19 cellular contexts compared by ENCODE assay signal in the genomic region with DNA sequence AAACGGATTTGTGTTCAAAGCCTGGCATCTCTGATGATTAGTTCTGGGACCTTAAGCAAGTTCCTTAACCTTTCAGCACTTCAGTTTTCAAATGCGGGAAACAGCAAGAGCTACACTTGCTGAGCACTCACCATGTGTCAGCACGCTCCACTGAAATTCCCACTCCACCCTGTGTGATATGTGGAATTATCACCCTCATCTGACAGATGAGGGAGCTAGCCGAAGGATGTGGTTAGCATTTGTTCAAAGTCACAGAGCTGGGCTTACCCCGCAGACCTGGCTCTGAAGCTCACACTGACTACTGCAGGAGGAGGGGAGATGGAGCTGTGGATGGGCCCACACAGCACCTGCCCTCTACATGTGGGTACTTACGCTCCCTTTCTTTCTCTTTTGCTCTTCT. TPM values are rescaled to one million over a fixed set of nuclear protein-coding genes. Genes with fewer than 3 reads are reported as not detected.
DNase-seq lines count a peak whose midpoint lies in the region; ATAC-seq and TF ChIP-seq lines count a peak whose summit lies in the region.
"Had no signal": no experiment of that assay in that cellular context is flagged by ENCODE, and none has a peak within 500 bp of the region (broad histone marks: within the 10 kb centered on the region; RNA-seq: fewer than 3 reads in every experiment).

No MANE protein-coding gene starts in this region.

- no peak for TF ChIP-seq CTCF in DND-41 (IDR thresholded peaks at IDR 0.05; ENCODE audit: borderline replicate concordance, extremely low read depth, low read length, poor library complexity, severe bottlenecking)
- TF ChIP-seq CTCF in natural killer cell (IDR thresholded peaks at IDR 0.05): no peak
- TF ChIP-seq CTCF in dorsolateral prefrontal cortex (IDR thresholded peaks at IDR 0.05 in 54 of 56, conservative IDR thresholded peaks at IDR 0.05 in 2 of 56; ENCODE audit: low read depth in 1 of 56, partially characterized antibody in 56 of 56): no peak
- TF ChIP-seq CTCF in foreskin keratinocyte (conservative IDR thresholded peaks at IDR 0.05): no peak

- peaks cover 91% of the 10 kb centered on the region for H3K4me1 Mint-ChIP-seq in activated naive CD4-positive, alpha-beta T cell treated with anti-CD3 and anti-CD28 coated beads for 36 hours (ENCODE audit: low read depth)
- H3K4me1 Mint-ChIP-seq in natural killer cell: peaks cover 83 to 84% of the 10 kb centered on the region in 2 donors

- no peak overlapping the region for H3K9ac ChIP-seq in DND-41 (ENCODE audit: low read depth, low read length)

- H3K9me3 Mint-ChIP-seq in activated naive CD4-positive, alpha-beta T cell treated with anti-CD3 and anti-CD28 coated beads for 36 hours: no peaks in the 10 kb centered on the region
- H3K9me3 Mint-ChIP-seq in natural killer cell: no peaks in the 10 kb centered on the region

- intact Hi-C loops in activated naive CD4-positive, alpha-beta T cell treated with anti-CD3 and anti-CD28 coated beads for 36 hours (cut with micrococcal nuclease): loop anchor here (5.0 kb wide), 2 partner anchors 284 to 354 kb away; partner anchors contain the start of gene SLC35D1
- intact Hi-C loops in natural killer cell (cut with micrococcal nuclease) (loop anchor here (5.0 to 10.0 kb wide), 3 partner anchors 164 to 412 kb away; partner anchors contain the start of genes DNAI4, GADD45A and MIER1), dorsolateral prefrontal cortex (cut with DNase I) (no loop called here)

- H2AFZ ChIP-seq in DND-41 (ENCODE audit: low read depth, low read length): no peak overlapping the region

- peaks cover 2% of the 10 kb centered on the region for H3K27me3 ChIP-seq in DND-41 (ENCODE audit: insufficient read depth, low read length, poor library complexity)
- no peaks in the 10 kb centered on the region for H3K27me3 ChIP-seq in dorsolateral prefrontal cortex
- no peaks in the 10 kb centered on the region for H3K27me3 ChIP-seq in foreskin keratinocyte
- no peaks in the 10 kb centered on the region for H3K27me3 ChIP-seq in HAP-1 (ENCODE audit: low read depth)
- H3K27me3 ChIP-seq: colonic mucosa had no signal

- H3K4me1 ChIP-seq in DND-41 (ENCODE audit: insufficient read depth, low read length): no peaks in the 10 kb centered on the region
- H3K4me1 ChIP-seq in foreskin keratinocyte: peaks cover 44% of the 10 kb centered on the region
- H3K4me1 ChIP-seq in HAP-1: peaks cover 9% of the 10 kb centered on the region
- H3K4me1 ChIP-seq: colonic mucosa had no signal

- no peaks in the 10 kb centered on the region for H3K27me3 Mint-ChIP-seq in activated naive CD4-positive, alpha-beta T cell treated with anti-CD3 and anti-CD28 coated beads for 36 hours (ENCODE audit: low read depth)
- no peaks in the 10 kb centered on the region for H3K27me3 Mint-ChIP-seq in natural killer cell (ENCODE audit: low read depth in 2 of 2)

- no peak overlapping the region for H3K27ac ChIP-seq in DND-41 (ENCODE audit: low read length)
- H3K27ac ChIP-seq in dorsolateral prefrontal cortex: no peak overlapping the region
- no peak overlapping the region for H3K27ac ChIP-seq in foreskin keratinocyte
- H3K27ac ChIP-seq: colonic mucosa, thoracic aorta had no signal

- H3K4me3 Mint-ChIP-seq in activated naive CD4-positive, alpha-beta T cell treated with anti-CD3 and anti-CD28 coated beads for 36 hours: peak overlapping the region; percentile 47
- peak overlapping the region; percentile 76 for H3K4me3 Mint-ChIP-seq in natural killer cell

- no peak overlapping the region for H3K4me2 ChIP-seq in DND-41 (ENCODE audit: insufficient read depth, low read length)

- CTCF ChIA-PET in activated naive CD4-positive, alpha-beta T cell treated with anti-CD3 and anti-CD28 coated beads for 36 hours (lab: Charles Lee): interaction anchor here (1.0 to 1.5 kb wide), 4 partner anchors 9 to 192 kb away, joined by 3 to 6 read pairs (median 5); no protein-coding TSS in a partner anchor

- peak; percentile 52 for DNase-seq in DND-41
- DNase-seq in T-helper 1 cell: peak in 3 of 5 donors; percentile 2 to 76 (median 6)
- DNase-seq in activated naive CD4-positive, alpha-beta T cell treated with anti-CD3 and anti-CD28 coated beads for 36 hours: peak; percentile 77
- peak; percentile 36 for DNase-seq in natural killer cell
- no peak for DNase-seq in dorsolateral prefrontal cortex
- DNase-seq in foreskin keratinocyte: no peak
- DNase-seq in HAP-1 (ENCODE audit: low spot score in 2 of 2): no peak
- DNase-seq: amniotic stem cell, C1 segment of cervical spinal cord, colonic mucosa, EL, erythroblast, Kasumi-1, midbrain, NCI-H1694, NCI-H524 treated with DMSO at 0.1 percent for 48 hours had no signal

- H3K9me3 ChIP-seq in DND-41 (ENCODE audit: insufficient read depth, low read length, severe bottlenecking) (no peaks in the 10 kb centered on the region), HAP-1 (no peaks in the 10 kb centered on the region)
- H3K9me3 ChIP-seq: colonic mucosa, thoracic aorta had no signal

- no peaks in the 10 kb centered on the region for H3K36me3 ChIP-seq in DND-41 (ENCODE audit: insufficient read depth, low read length)
- no peaks in the 10 kb centered on the region for H3K36me3 ChIP-seq in HAP-1 (replicated peaks)
- H3K36me3 ChIP-seq: colonic mucosa, thoracic aorta had no signal

- H3K79me2 ChIP-seq in DND-41 (ENCODE audit: insufficient read depth, low read length): no peaks in the 10 kb centered on the region

- H4K20me1 ChIP-seq in DND-41 (ENCODE audit: insufficient read depth, low read length): no peaks in the 10 kb centered on the region

- peak overlapping the region; percentile 97 for H3K27ac Mint-ChIP-seq in activated naive CD4-positive, alpha-beta T cell treated with anti-CD3 and anti-CD28 coated beads for 36 hours
- peak overlapping the region; percentile 75 to 85 for H3K27ac Mint-ChIP-seq in natural killer cell

- in situ Hi-C loops in HAP-1 (cut with MboI; ENCODE audit: low sequenced_read_pairs): no loop called here

- ATAC-seq in DND-41 (ENCODE audit: insufficient read depth, low read depth): peak; percentile 96
- peak; percentile 39 to 48 (median 42) for ATAC-seq in natural killer cell
- ATAC-seq in foreskin keratinocyte: no peak
- ATAC-seq: Panc1 had no signal

- peaks cover 70% of the 10 kb centered on the region for H3K36me3 Mint-ChIP-seq in activated naive CD4-positive, alpha-beta T cell treated with anti-CD3 and anti-CD28 coated beads for 36 hours (ENCODE audit: low read depth)
- H3K36me3 Mint-ChIP-seq in natural killer cell: peaks cover 10% of the 10 kb centered on the region

- H3K4me3 ChIP-seq in DND-41 (ENCODE audit: low read depth in 1 of 2, low read length in 2 of 2) (no peak overlapping the region), dorsolateral prefrontal cortex (no peak overlapping the region), HAP-1 (no peak overlapping the region)
- H3K4me3 ChIP-seq: colonic mucosa, thoracic aorta had no signal

RNA-seq across cellular contexts. Expression of gene IL12RB2, which starts 29.1 kb away (rescaled TPM):
- 10 to 100 TPM; 76.5 to 82.9 TPM for total RNA-seq in activated naive CD4-positive, alpha-beta T cell treated with anti-CD3 and anti-CD28 coated beads for 36 hours
- total RNA-seq in natural killer cell: 10 to 100 TPM; 18.2 to 51.2 (median 24.8) TPM
- 10 to 100 TPM in 13 of 120 experiments, 1 to 10 TPM in 107; 2.6 to 14.5 (median 7.0) TPM for total RNA-seq in dorsolateral prefrontal cortex
- 1.9 and 2.1 TPM in 2 replicates for total RNA-seq in foreskin keratinocyte
- 0.79 and 1.9 TPM in 2 replicates for polyA plus RNA-seq in foreskin keratinocyte
- total RNA-seq: osteocyte had no signal

Comparison
In these comparisons a context has a peak if more than half of its experiments do, and no peak if none do; other contexts are left out.
1. DNase-seq: peak in DND-41 (single experiment), T-helper 1 cell (3 of 5), activated naive CD4-positive, alpha-beta T cell treated with anti-CD3 and anti-CD28 coated beads for 36 hours (single experiment) and natural killer cell (single experiment); none in dorsolateral prefrontal cortex (0 of 10), foreskin keratinocyte (0 of 2) and HAP-1 (0 of 2).
2. intact Hi-C loops: an anchor here in activated naive CD4-positive, alpha-beta T cell treated with anti-CD3 and anti-CD28 coated beads for 36 hours (5.0 kb wide) and natural killer cell (5.0 to 10.0 kb wide); none called in dorsolateral prefrontal cortex.